ENCODE assay signal across 27 cellular contexts in the genomic region with DNA sequence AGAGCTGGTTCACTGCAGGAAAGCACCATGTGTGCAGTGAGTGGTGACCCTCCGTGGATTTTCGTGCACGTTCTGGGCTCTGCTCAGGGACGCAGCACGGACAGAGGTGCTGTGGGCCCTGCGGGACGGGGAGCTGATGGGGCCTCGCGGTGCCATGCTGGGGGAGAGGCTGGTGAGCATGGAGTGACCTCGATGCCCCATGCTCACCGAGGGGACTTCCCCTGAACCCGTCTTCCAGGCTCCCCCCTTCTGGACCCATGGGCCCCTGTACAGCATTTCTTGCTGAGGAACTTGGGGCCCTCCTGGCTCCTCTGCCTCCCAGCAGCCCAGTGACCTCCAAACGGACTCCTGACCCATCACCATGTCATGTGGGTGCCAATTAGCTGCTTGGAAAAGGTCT.
"Had no signal": no experiment of that assay in that cellular context is flagged by ENCODE, and none has a peak within 500 bp of the region (broad histone marks: within the 10 kb centered on the region; RNA-seq: fewer than 3 reads in every experiment).

No MANE protein-coding gene starts in this region.

- H3K4me1 ChIP-seq: esophagus squamous epithelium, gastrocnemius medialis, left lung, lower lobe of right lung had no signal

- H3K4me3 Mint-ChIP-seq: dendritic cell treated with granulocyte-macrophage colony-stimulating factor and Interleukin-4, amounts not matched to agents 40 ng/mL and 50 ng/mL, for 4 days; effector memory CD8-positive, alpha-beta T cell; endodermal cell; immature natural killer cell; mesothelial cell of epicardium had no signal

- H3K9me3 ChIP-seq: esophagus squamous epithelium, gastrocnemius medialis, heart left ventricle, left lung, mucosa of descending colon had no signal

- H3K9me3 Mint-ChIP-seq: endodermal cell, mesothelial cell of epicardium had no signal

- H3K4me2 ChIP-seq: hepatocyte had no signal

- ATAC-seq: effector memory CD8-positive, alpha-beta T cell; esophagus mucosa; gastrocnemius medialis; heart left ventricle; left cardiac atrium; left lung; left ventricle myocardium superior; lower lobe of right lung; mucosa of descending colon had no signal

- H3K36me3 Mint-ChIP-seq: immature natural killer cell, mesothelial cell of epicardium had no signal

- H3K27ac Mint-ChIP-seq: dendritic cell treated with granulocyte-macrophage colony-stimulating factor and Interleukin-4, amounts not matched to agents 40 ng/mL and 50 ng/mL, for 4 days; effector memory CD8-positive, alpha-beta T cell; endodermal cell; mesothelial cell of epicardium had no signal

- H2AFZ ChIP-seq: hepatocyte had no signal

- H3K27ac ChIP-seq: coronary artery, epithelial cell of prostate, esophagus squamous epithelium, gastrocnemius medialis, heart left ventricle, hepatocyte, left lung, lower lobe of right lung had no signal

- H3K4me1 Mint-ChIP-seq: mesothelial cell of epicardium had no signal

- FAIRE-seq: colon, endometrium had no signal

- H3K79me2 ChIP-seq: hepatocyte had no signal

- DNase-seq: cerebellar nuclear complex; effector CD8-positive, alpha-beta T cell; effector memory CD8-positive, alpha-beta T cell; endodermal cell; erythroblast; esophagus squamous epithelium; foreskin fibroblast; foreskin melanocyte; gastrocnemius medialis; hypothalamus; immature natural killer cell; islet precursor cell; left cardiac atrium; left ventricle myocardium superior; lower lobe of right lung; mesenchymal stem cell; mucosa of descending colon had no signal

- H3K4me3 ChIP-seq: coronary artery, esophagus squamous epithelium, gastrocnemius medialis, heart left ventricle, hepatocyte, left lung, lower lobe of right lung, mucosa of descending colon had no signal

- H3K36me3 ChIP-seq: esophagus squamous epithelium, gastrocnemius medialis, heart left ventricle, left lung, lower lobe of right lung had no signal
